ENCODE assay signal across 7 cellular contexts in genomic region chr9:135906291-135907005, GRCh38. TPM values are rescaled to one million over a fixed set of nuclear protein-coding genes. Genes with fewer than 3 reads are reported as not detected.
DNase-seq lines count a peak whose midpoint lies in the region; ATAC-seq and TF ChIP-seq lines count a peak whose summit lies in the region.

No MANE protein-coding gene starts in this region.

- in situ Hi-C loops in astrocyte of the spinal cord (cut with HindIII; ENCODE audit: low sequenced_read_pairs) = no loop called here

- H3K9me3 Mint-ChIP-seq in stimulated activated naive CD8-positive, alpha-beta T cell treated with anti-CD3 and anti-CD28 coated beads, Interleukin-15, amount 100 ng/mL, for 72 hours = peaks cover 0 to 4% of the 10 kb centered on the region in 2 donors

- H3K27me3 Mint-ChIP-seq in stimulated activated naive CD8-positive, alpha-beta T cell treated with anti-CD3 and anti-CD28 coated beads, Interleukin-15, amount 100 ng/mL, for 72 hours = no peaks in the 10 kb centered on the region

- no peak for TF ChIP-seq CTCF in GM06990 (IDR thresholded peaks at IDR 0.05; ENCODE audit: insufficient read depth, low read length, poor library complexity, severe bottlenecking)
- TF ChIP-seq CTCF in astrocyte of the spinal cord (IDR thresholded peaks at IDR 0.05; ENCODE audit: low read depth, low read length) = no peak
- no peak for TF ChIP-seq CTCF in left lung (IDR thresholded peaks at IDR 0.05)

- H3K4me3 ChIP-seq in GM06990 (replicated peaks; ENCODE audit: low read depth, low read length) = peak overlapping the region; percentile 71
- H3K4me3 ChIP-seq in astrocyte of the spinal cord (ENCODE audit: low read depth, low read length) = peak overlapping the region; percentile 55
- peak overlapping the region; percentile 56 to 71 for H3K4me3 ChIP-seq in left lung

- peak overlapping the region; percentile 69 to 84 for H3K4me3 Mint-ChIP-seq in stimulated activated naive CD8-positive, alpha-beta T cell treated with anti-CD3 and anti-CD28 coated beads, Interleukin-15, amount 100 ng/mL, for 72 hours

- peaks cover 17 to 50% of the 10 kb centered on the region in 2 donors for H3K4me1 ChIP-seq in left lung

- peak overlapping the region; percentile 39 to 75 for H3K27ac ChIP-seq in left lung

- peak; percentile 22 for ATAC-seq in GM21825 (IDR thresholded peaks at IDR 0.05; ENCODE audit: unreplicated experiment)
- peak; percentile 4 for ATAC-seq in left lung
- ATAC-seq in stimulated activated naive CD8-positive, alpha-beta T cell treated with anti-CD3 and anti-CD28 coated beads, Interleukin-15, amount 100 ng/mL, for 72 hours = peak; percentile 2

- intact Hi-C loops in left lung (cut with DNase I) = no loop called here

- no peaks in the 10 kb centered on the region for H3K9me3 ChIP-seq in left lung

- peak overlapping the region in 1 of 2 donors; percentile 86 for H3K27ac Mint-ChIP-seq in stimulated activated naive CD8-positive, alpha-beta T cell treated with anti-CD3 and anti-CD28 coated beads, Interleukin-15, amount 100 ng/mL, for 72 hours

- H3K36me3 ChIP-seq in GM06990 (ENCODE audit: control insufficient read depth, insufficient read depth, low read length) (peaks cover 2% of the 10 kb centered on the region; the same call in 1 of the 2 replicates), left lung (peaks cover 0 to 7% of the 10 kb centered on the region in 2 donors)

- H3K27me3 ChIP-seq in GM06990 (replicated peaks; ENCODE audit: control insufficient read depth, insufficient read depth, low read length) (no peaks in the 10 kb centered on the region), left lung (no peaks in the 10 kb centered on the region)

- peaks cover 60% of the 10 kb centered on the region for H3K4me1 Mint-ChIP-seq in stimulated activated naive CD8-positive, alpha-beta T cell treated with anti-CD3 and anti-CD28 coated beads, Interleukin-15, amount 100 ng/mL, for 72 hours

- no peak for DNase-seq in GM06990 (ENCODE audit: extremely low read depth, insufficient read length)
- peak; percentile 8 for DNase-seq in NCI-H146 treated with DMSO at 0.1 percent for 48 hours (lab: John Stamatoyannopoulos, UW; ENCODE audit: unreplicated experiment)
- DNase-seq in astrocyte of the spinal cord (ENCODE audit: low read depth, low spot score) = peak; percentile 60
- peak in 1 of 2 donors; percentile 86 for DNase-seq in left lung
- DNase-seq in stimulated activated naive CD8-positive, alpha-beta T cell treated with anti-CD3 and anti-CD28 coated beads, Interleukin-15, amount 100 ng/mL, for 72 hours = no peak
- no peak for DNase-seq in HPDE6-E6E7 (ENCODE audit: extremely low spot score)

RNA-seq across cellular contexts. Expression of gene CAMSAP1, which starts 0.9 kb away (rescaled TPM):
- total RNA-seq in left lung = 10 to 100 TPM; 22.9 to 27.0 TPM

RNA-seq across cellular contexts. Expression of gene UBAC1, which starts 54.7 kb away (rescaled TPM):
- 10 to 100 TPM; 28.5 to 40.2 TPM for total RNA-seq in left lung

Comparison
In these comparisons a context has a peak if more than half of its experiments do, and no peak if none do; other contexts are left out.
1. DNase-seq: peak in NCI-H146 treated with DMSO at 0.1 percent for 48 hours (single experiment) and astrocyte of the spinal cord (single experiment); none in GM06990 (single experiment), stimulated activated naive CD8-positive, alpha-beta T cell treated with anti-CD3 and anti-CD28 coated beads, Interleukin-15, amount 100 ng/mL, for 72 hours (0 of 2) and HPDE6-E6E7 (single experiment).
2. Peak in every context shown above with its lines, with median percentiles within 50 percentile points of each other: H3K4me3 ChIP-seq and ATAC-seq.